Comparison of ENCODE assay signal across 1 cellular context in the genomic region with DNA sequence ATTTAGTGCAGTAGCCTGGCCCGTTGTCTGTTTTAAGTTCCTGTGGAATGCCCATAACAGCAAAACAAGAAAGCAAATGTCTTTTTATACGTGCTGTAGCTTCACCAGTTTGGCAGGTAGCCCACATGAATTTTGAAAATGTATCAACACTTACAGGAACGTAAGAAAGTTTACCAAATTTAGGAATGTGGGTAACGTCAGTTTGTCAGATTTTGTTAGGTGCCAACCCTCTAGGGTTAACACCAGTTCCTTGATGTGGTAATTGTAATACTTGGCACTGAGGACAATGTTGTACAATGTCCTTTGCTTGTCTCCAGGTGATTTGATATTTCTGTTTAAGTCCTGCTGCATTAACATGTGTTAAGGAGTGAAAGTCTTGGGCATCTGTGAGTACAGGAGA.
TF ChIP-seq lines count a peak whose summit lies in the region.

No MANE protein-coding gene starts in this region.

TF ChIP-seq in GM23338, 12 proteins besides CTCF, POLR2A, EP300 and RAD21 (continued from another document):
- TF ChIP-seq REST (IDR thresholded peaks at IDR 0.05; ENCODE audit: unreplicated experiment): no peak
- no peak for TF ChIP-seq JUNB (IDR thresholded peaks at IDR 0.05; ENCODE audit: unreplicated experiment)
- TF ChIP-seq ZNF114 (CRISPR knock-in tag; IDR thresholded peaks at IDR 0.05): no peak
- TF ChIP-seq NANOG (IDR thresholded peaks at IDR 0.05; ENCODE audit: borderline replicate concordance): no peak
- TF ChIP-seq POLR2AphosphoS5 (IDR thresholded peaks at IDR 0.05; ENCODE audit: low read depth): no peak
- no peak for TF ChIP-seq EZH2 (IDR thresholded peaks at IDR 0.05; ENCODE audit: low read depth, unreplicated experiment)
- TF ChIP-seq EZH2phosphoT487 (IDR thresholded peaks at IDR 0.05; ENCODE audit: unreplicated experiment): no peak
- TF ChIP-seq CREB1 (CRISPR knock-in tag; IDR thresholded peaks at IDR 0.05; ENCODE audit: low read depth): no peak
- TF ChIP-seq, protein P1, sequence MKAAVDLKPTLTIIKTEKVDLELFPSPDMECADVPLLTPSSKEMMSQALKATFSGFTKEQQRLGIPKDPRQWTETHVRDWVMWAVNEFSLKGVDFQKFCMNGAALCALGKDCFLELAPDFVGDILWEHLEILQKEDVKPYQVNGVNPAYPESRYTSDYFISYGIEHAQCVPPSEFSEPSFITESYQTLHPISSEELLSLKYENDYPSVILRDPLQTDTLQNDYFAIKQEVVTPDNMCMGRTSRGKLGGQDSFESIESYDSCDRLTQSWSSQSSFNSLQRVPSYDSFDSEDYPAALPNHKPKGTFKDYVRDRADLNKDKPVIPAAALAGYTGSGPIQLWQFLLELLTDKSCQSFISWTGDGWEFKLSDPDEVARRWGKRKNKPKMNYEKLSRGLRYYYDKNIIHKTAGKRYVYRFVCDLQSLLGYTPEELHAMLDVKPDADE (IDR thresholded peaks at IDR 0.05): no peak
- TF ChIP-seq ZNF462 (CRISPR knock-in tag; IDR thresholded peaks at IDR 0.05): no peak
- TF ChIP-seq STAT1 (IDR thresholded peaks at IDR 0.05; ENCODE audit: unreplicated experiment): no peak
TF ChIP-seq in GM23338: peak in this region for 0.
